Comparison of ENCODE assay signal across 8 cellular contexts in genomic region chr7:99498546-99498944, GRCh38. TPM values are rescaled to one million over a fixed set of nuclear protein-coding genes. Genes with fewer than 3 reads are reported as not detected.
A peak's percentile ranks its signal among the peaks of the same experiment; 100 is the strongest.
DNase-seq lines count a peak whose midpoint lies in the region; ATAC-seq and TF ChIP-seq lines count a peak whose summit lies in the region.

No MANE protein-coding gene starts in this region.

- no peak overlapping the region for H2BK20ac ChIP-seq in H9 (ENCODE audit: low read depth, low read length, poor library complexity, severe bottlenecking)

- H3K14ac ChIP-seq in H9 (ENCODE audit: insufficient read depth, low read length) = no peak overlapping the region

- H2AK5ac ChIP-seq in H9 (ENCODE audit: insufficient read length, low read length) = no peak overlapping the region

- H3K27ac ChIP-seq in H9 (ENCODE audit: insufficient read length, low read depth, low read length) (no peak overlapping the region), RWPE1 (peak overlapping the region; percentile 92), esophagus squamous epithelium (peak overlapping the region in 2 of 4 donors; percentile 98 to 100), rectal smooth muscle tissue (ENCODE audit: low read depth, low read length) (no peak overlapping the region)

- H3K4me1 ChIP-seq in H9 (ENCODE audit: insufficient read depth, low read length) (peaks cover 4% of the 10 kb centered on the region; the same call in 1 of the 2 replicates), esophagus squamous epithelium (peaks cover 20 to 34% (median 26%) of the 10 kb centered on the region in 3 donors), rectal smooth muscle tissue (ENCODE audit: control insufficient read depth, insufficient read depth, low read length) (peaks cover 9% of the 10 kb centered on the region)

- TF ChIP-seq CTCF in H9 (conservative IDR thresholded peaks at IDR 0.05) (no peak), RWPE1 (conservative IDR thresholded peaks at IDR 0.05; ENCODE audit: low read depth) (no peak), esophagus squamous epithelium (IDR thresholded peaks at IDR 0.05) (no peak)

- H3K36me3 ChIP-seq in esophagus squamous epithelium (peaks cover 18 to 52% (median 22%) of the 10 kb centered on the region in 3 donors), rectal smooth muscle tissue (ENCODE audit: control insufficient read depth, insufficient read depth, low read length) (peaks cover 12% of the 10 kb centered on the region)

- H3K4me2 ChIP-seq in H9 (ENCODE audit: insufficient read depth, insufficient read length, low read length) = peak overlapping the region; percentile 98

- H3K4me3 ChIP-seq in esophagus squamous epithelium (peak overlapping the region; percentile 73 to 86 (median 80)), rectal smooth muscle tissue (ENCODE audit: low read length) (peak overlapping the region; percentile 100)

- H3K4ac ChIP-seq in H9 (ENCODE audit: low read depth, low read length) = no peak overlapping the region

- no peak overlapping the region for H2BK5ac ChIP-seq in H9 (ENCODE audit: insufficient read length, low read length)

- H4K8ac ChIP-seq in H9 (replicated peaks; ENCODE audit: insufficient read length, low read depth, low read length) = no peak overlapping the region

- no peak overlapping the region for H4K5ac ChIP-seq in H9 (ENCODE audit: insufficient read length, low read depth, low read length)

- H3K9me3 ChIP-seq in H9 (ENCODE audit: control insufficient read depth, low read depth, low read length) (peaks cover 11% of the 10 kb centered on the region), esophagus squamous epithelium (peaks cover 0 to 22% (median 15%) of the 10 kb centered on the region in 3 donors)

- no peaks in the 10 kb centered on the region for H3K79me1 ChIP-seq in H9 (ENCODE audit: insufficient read depth, low read depth, low read length, poor library complexity, severe bottlenecking)

- H2BK15ac ChIP-seq in H9 (ENCODE audit: low read depth, low read length) = no peak overlapping the region

- H3K27me3 Mint-ChIP-seq in H9 (ENCODE audit: low read depth) = no peaks in the 10 kb centered on the region

- H3K9ac ChIP-seq in H9 (ENCODE audit: extremely low read depth, insufficient read length, low read length) (peak overlapping the region; percentile 55), rectal smooth muscle tissue (ENCODE audit: low read length) (no peak overlapping the region)

- DNase-seq in H9 (no peak), RWPE1 (ENCODE audit: low spot score) (no peak), esophagus squamous epithelium (lab: John Stamatoyannopoulos, UW) (no peak), HuH-7 (ENCODE audit: low spot score) (no peak)

- no peak overlapping the region for H2BK12ac ChIP-seq in H9 (ENCODE audit: insufficient read length, low read depth, low read length)

- WGBS in H9 (ENCODE audit: extremely low coverage, insufficient read length, low lambda C conversion rate) = no CpG with 5 or more reads among the region's 11 CpGs
- 62 to 69% methylated on average over 11 of the region's 11 CpGs for WGBS in esophagus squamous epithelium, 2 donors

- H3K9me3 Mint-ChIP-seq in H9 = peaks cover 16 to 22% of the 10 kb centered on the region in 2 experiments

- intact Hi-C loops in esophagus squamous epithelium (cut with DNase I) = no loop called here

- peak overlapping the region; percentile 98 for H3K4me3 Mint-ChIP-seq in H9

- no peak overlapping the region for H3K18ac ChIP-seq in H9 (ENCODE audit: insufficient read length, low read depth, low read length)

- H3K4me1 Mint-ChIP-seq in H9 = peaks cover 14 to 21% of the 10 kb centered on the region in 2 experiments

- POLR2A ChIA-PET in RWPE1 (lab: Yijun Ruan, JAX; ENCODE audit: low non-redundant PET) = no interaction called here

- H2BK120ac ChIP-seq in H9 (ENCODE audit: low read depth, low read length, poor library complexity, severe bottlenecking) = no peak overlapping the region

- H3K27ac Mint-ChIP-seq in H9 = peak overlapping the region in 1 of 3 experiments; percentile 17; a peak in 1 of 7 replicates

- peaks cover 41 to 49% (median 44%) of the 10 kb centered on the region in 3 experiments for H3K36me3 Mint-ChIP-seq in H9 (ENCODE audit: insufficient read depth in 1 of 3, low read depth in 3 of 3)

- no peak overlapping the region for H3K23ac ChIP-seq in H9 (ENCODE audit: insufficient read length, low read depth, low read length)

- H3T11ph ChIP-seq in H9 (ENCODE audit: low read length) = no peak overlapping the region

- no peak overlapping the region for H4K91ac ChIP-seq in H9 (ENCODE audit: insufficient read length, low read depth, low read length)

- ATAC-seq in GM18868 (IDR thresholded peaks at IDR 0.05; ENCODE audit: unreplicated experiment) (no peak), GM19455 (IDR thresholded peaks at IDR 0.05; ENCODE audit: unreplicated experiment) (no peak), HG02884 (IDR thresholded peaks at IDR 0.05; ENCODE audit: unreplicated experiment) (no peak)

- H3K27me3 ChIP-seq in H9 (ENCODE audit: insufficient read depth, low read length) (no peaks in the 10 kb centered on the region), esophagus squamous epithelium (no peaks in the 10 kb centered on the region), rectal smooth muscle tissue (ENCODE audit: control insufficient read depth, insufficient read depth, low read length) (no peaks in the 10 kb centered on the region)

- no peak overlapping the region for H3K56ac ChIP-seq in H9 (ENCODE audit: insufficient read length, low read depth, low read length)

- H3K23me2 ChIP-seq in H9 (ENCODE audit: insufficient read length, low read depth, low read length, poor library complexity, severe bottlenecking) = peaks cover 12% of the 10 kb centered on the region

- H2AFZ ChIP-seq in H9 (ENCODE audit: low read length) = no peak overlapping the region

- H3K79me2 ChIP-seq in H9 (ENCODE audit: insufficient read depth, low read length) = peaks cover 17% of the 10 kb centered on the region

- no peak for TF ChIP-seq POLR2A in esophagus squamous epithelium (IDR thresholded peaks at IDR 0.05)

- H4K20me1 ChIP-seq in H9 (ENCODE audit: control insufficient read depth, insufficient read depth, insufficient read length) = no peaks in the 10 kb centered on the region

- CTCF ChIA-PET in RWPE1 (lab: Yijun Ruan, JAX) = no interaction called here

RNA-seq across cellular contexts. Expression of gene ZNF394, which starts 1.5 kb away (rescaled TPM):
- 24.2 and 24.7 TPM in 2 replicates for total RNA-seq in H9 (2021)
- total RNA-seq in esophagus squamous epithelium = 10 to 100 TPM; 22.5 to 41.2 (median 23.1) TPM

RNA-seq across cellular contexts. Expression of gene ZKSCAN5, which starts 5.9 kb away (rescaled TPM):
- 16.6 and 17.3 TPM in 2 replicates for total RNA-seq in H9 (2021)
- 1 to 10 TPM; 3.2 to 7.1 (median 5.1) TPM for total RNA-seq in esophagus squamous epithelium

RNA-seq across cellular contexts. Expression of gene ZNF789, which starts 25.9 kb away (rescaled TPM):
- total RNA-seq in H9 (2021) = 14.0 and 15.1 TPM in 2 replicates
- total RNA-seq in esophagus squamous epithelium = 1 to 10 TPM; 2.5 to 8.6 (median 5.3) TPM

RNA-seq across cellular contexts. Expression of gene ATP5MF, which starts 32.6 kb away (rescaled TPM):
- 504 and 516 TPM in 2 replicates for total RNA-seq in H9 (2021)
- 1,000 to 10,000 TPM; 1,019 to 2,272 (median 1,287) TPM for total RNA-seq in esophagus squamous epithelium

RNA-seq across cellular contexts. Expression of gene FAM200A, which starts 53.4 kb away (rescaled TPM):
- 7.8 and 8.7 TPM in 2 replicates for total RNA-seq in H9 (2021)
- 1 to 10 TPM; 1.9 to 5.6 (median 5.1) TPM for total RNA-seq in esophagus squamous epithelium
